1 cellular context compared by ENCODE assay signal in the genomic region with DNA sequence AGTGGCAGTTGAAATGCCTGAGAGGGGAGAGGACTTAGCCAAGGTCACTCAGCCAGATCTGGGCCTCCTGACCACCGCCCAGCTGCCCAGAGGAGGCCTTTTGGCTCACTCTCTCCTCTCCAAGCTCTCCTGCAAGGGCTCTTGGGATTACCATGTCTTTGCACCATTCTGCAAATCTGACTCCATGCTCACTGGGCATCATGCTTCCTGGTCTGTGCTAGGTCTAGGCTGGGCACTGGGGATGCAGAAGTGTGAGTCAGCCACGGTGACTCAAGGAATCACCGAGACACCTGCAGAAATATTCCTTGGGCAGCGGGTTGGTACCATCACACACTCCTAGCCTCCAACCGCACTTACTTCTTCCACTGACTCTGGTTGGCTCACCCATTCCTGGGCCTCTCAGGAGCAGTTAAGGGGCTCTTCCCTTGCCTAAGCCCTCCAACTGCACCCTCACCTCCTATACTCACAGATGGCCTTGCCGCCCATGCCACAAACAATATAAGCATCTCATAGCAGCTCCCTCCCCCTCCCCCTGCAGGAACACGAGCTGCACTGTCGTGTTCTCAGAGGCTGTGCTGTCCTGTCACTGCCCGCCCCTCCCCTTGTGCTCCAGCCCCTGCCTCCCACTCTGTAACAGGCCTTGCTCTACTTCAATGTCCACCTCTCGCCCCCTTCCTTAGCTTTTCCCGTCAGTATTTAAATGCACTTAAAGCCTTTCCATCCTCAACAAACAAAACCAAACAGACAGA.
TF ChIP-seq lines count a peak whose summit lies in the region.

No MANE protein-coding gene starts in this region.

TF ChIP-seq in A549, 52 proteins besides CTCF, POLR2A, EP300 and RAD21 (continued from another document):
- TF ChIP-seq, protein P1, sequence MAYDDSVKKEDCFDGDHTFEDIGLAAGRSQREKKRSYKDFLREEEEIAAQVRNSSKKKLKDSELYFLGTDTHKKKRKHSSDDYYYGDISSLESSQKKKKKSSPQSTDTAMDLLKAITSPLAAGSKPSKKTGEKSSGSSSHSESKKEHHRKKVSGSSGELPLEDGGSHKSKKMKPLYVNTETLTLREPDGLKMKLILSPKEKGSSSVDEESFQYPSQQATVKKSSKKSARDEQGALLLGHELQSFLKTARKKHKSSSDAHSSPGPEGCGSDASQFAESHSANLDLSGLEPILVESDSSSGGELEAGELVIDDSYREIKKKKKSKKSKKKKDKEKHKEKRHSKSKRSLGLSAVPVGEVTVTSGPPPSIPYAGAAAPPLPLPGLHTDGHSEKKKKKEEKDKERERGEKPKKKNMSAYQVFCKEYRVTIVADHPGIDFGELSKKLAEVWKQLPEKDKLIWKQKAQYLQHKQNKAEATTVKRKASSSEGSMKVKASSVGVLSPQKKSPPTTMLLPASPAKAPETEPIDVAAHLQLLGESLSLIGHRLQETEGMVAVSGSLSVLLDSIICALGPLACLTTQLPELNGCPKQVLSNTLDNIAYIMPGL (CRISPR knock-in tag; IDR thresholded peaks at IDR 0.05; ENCODE audit: borderline replicate concordance): no peak
- no peak for TF ChIP-seq HOXA7 (CRISPR knock-in tag; IDR thresholded peaks at IDR 0.05)
